11 cellular contexts compared by ENCODE assay signal in the genomic region with DNA sequence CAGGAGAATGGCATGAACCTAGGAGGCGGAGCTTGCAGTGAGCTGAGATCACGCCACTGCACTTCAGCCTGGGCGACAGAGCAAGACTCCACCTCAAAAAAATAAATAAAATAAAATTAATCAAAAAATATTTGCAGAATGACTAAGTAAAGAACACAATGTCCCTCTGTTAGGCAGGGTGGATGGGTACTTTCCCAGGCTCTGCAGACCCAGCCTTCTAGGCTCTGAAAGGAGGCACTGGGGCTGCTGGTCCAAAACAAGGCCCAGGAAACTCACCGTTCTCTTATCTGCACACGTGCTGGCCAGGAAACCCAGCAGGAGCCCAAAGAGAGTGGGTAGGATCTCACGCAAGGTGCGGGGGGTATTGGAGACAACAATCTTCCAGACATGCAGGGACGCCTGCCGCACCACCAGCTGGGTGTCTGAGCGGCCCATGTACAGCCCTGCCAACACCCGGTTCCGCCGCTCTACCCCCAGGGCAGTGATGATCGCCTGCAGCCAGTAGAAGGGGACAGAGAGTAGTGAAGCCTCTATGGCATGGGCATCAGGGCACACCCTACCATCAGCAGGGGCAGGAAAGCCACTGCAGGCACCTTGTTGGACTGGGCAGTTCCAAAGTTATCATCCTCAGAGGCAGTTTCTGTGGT.
"Had no signal": no experiment of that assay in that cellular context is flagged by ENCODE, and none has a peak within 500 bp of the region (broad histone marks: within the 10 kb centered on the region; RNA-seq: fewer than 3 reads in every experiment).

No MANE protein-coding gene starts in this region.

- H3K27ac Mint-ChIP-seq: mesothelial cell of epicardium had no signal

- H3K4me1 Mint-ChIP-seq: mesothelial cell of epicardium, neural crest cell had no signal

- H3K9me3 Mint-ChIP-seq: activated naive CD4-positive, alpha-beta T cell treated with anti-CD3 and anti-CD28 coated beads, Interleukin-2, amount 50 U/mL, for 72 hours; mesothelial cell of epicardium; neural crest cell had no signal

- H3K4me1 ChIP-seq: gastrocnemius medialis, parathyroid adenoma had no signal

- H3K4me3 ChIP-seq: gastrocnemius medialis had no signal

- H3K27ac ChIP-seq: gastrocnemius medialis, parathyroid adenoma had no signal

- H3K9me3 ChIP-seq: gastrocnemius medialis had no signal

- H3K9ac ChIP-seq: parathyroid adenoma had no signal

- DNase-seq: activated CD4-positive, alpha-beta T cell treated with anti-CD3 and anti-CD28 coated beads, Interleukin-2, amount 50 U/mL, for 1 hour; activated CD4-positive, CD25-positive, alpha-beta regulatory T cell; gastrocnemius medialis; stimulated activated CD4-positive, alpha-beta T cell treated with anti-CD3 and anti-CD28 coated beads, Interleukin-4, amount 100 ng/mL, for 4 hours; T-helper 2 cell had no signal

- H3K4me3 Mint-ChIP-seq: mesothelial cell of epicardium, neural crest cell had no signal

- FAIRE-seq: bronchial epithelial cell, urothelium cell line had no signal
